ENCODE assay signal across 7 cellular contexts in the genomic region with DNA sequence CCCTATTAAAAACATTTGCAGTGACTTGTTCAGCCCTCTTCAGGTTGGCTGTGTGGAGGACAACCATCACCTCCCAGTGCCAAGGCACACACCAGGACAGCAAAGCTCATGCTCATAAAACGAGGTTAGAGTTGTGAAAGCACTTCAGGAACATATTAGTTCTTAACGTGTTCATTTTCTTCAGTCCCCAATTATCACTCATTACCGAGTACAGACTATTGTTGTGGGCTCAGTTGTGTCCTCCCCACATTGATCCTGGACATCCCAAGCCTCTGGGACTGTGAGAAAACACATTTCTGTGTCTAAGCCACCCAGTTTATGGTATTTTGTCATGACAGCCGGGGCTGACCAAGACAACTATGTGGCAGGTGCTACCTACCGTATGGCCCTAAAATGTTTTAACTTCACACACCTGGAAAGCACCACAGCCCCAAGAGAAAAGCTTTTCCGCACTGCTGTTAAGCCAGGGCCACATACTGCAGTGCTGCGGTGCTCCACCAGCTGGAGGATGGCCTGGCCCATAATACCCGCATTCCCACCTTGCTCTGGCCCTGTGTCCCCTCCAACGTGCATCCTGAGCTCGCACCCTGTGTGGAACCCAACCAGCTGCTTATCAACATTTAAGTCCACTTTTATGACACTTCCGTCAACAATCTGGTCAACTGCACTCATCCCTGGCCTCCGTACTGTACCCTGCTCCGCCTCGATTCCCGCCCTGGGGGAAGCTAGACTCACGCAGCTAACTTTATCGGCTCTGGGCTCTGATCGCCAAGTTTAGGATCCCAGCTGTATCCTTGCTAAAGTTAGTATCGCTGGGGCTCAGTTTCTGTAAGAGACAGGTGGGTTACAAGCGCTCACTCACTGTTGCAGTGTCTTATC.
DNase-seq lines count a peak whose midpoint lies in the region; ATAC-seq and TF ChIP-seq lines count a peak whose summit lies in the region.
"Not testable (repeated sequence)": the region's sequence is repeated elsewhere in the genome, so short reads cannot be mapped to it uniquely, and the experiment has no call there.

No MANE protein-coding gene starts in this region.

- not testable (repeated sequence) for H3K27me3 Mint-ChIP-seq in HFFc6 (ENCODE audit: insufficient read depth); osteocyte (ENCODE audit: unreplicated experiment)

- not testable (repeated sequence) for H3K36me3 Mint-ChIP-seq in HFFc6 (ENCODE audit: low read depth); osteocyte (ENCODE audit: unreplicated experiment)

- not testable (repeated sequence) for TF ChIP-seq CTCF in HFFc6 (IDR thresholded peaks at IDR 0.05); WI38 (IDR thresholded peaks at IDR 0.05; ENCODE audit: low read depth, low read length); cardiac fibroblast (IDR thresholded peaks at IDR 0.05; ENCODE audit: low read depth, low read length); osteocyte (IDR thresholded peaks at IDR 0.05)

- WGBS in iPS DF 6.9 (ENCODE audit: insufficient coverage, insufficient read length) = no CpG with 5 or more reads among the region's 20 CpGs

- peak; percentile 12 for ATAC-seq in GM18873 (IDR thresholded peaks at IDR 0.05; ENCODE audit: low FRiP score, unreplicated experiment)
- peak; percentile 10 for ATAC-seq in HG03571 (IDR thresholded peaks at IDR 0.05; ENCODE audit: unreplicated experiment)

- not testable (repeated sequence) for H3K36me3 ChIP-seq in iPS DF 6.9 (ENCODE audit: control insufficient read depth, insufficient read depth, low read length)

- peaks cover 15% of the 10 kb centered on the region for H3K4me1 Mint-ChIP-seq in HFFc6 (ENCODE audit: low read depth)
- not testable (repeated sequence) for H3K4me1 Mint-ChIP-seq in osteocyte (ENCODE audit: unreplicated experiment)

- H3K4me1 ChIP-seq in iPS DF 6.9 (ENCODE audit: control insufficient read depth, insufficient read depth, low read length) = not testable (repeated sequence)

- peak overlapping the region; percentile 90; the same call in 1 of the 2 replicates for H3K27ac Mint-ChIP-seq in HFFc6
- not testable (repeated sequence) for H3K27ac Mint-ChIP-seq in osteocyte (ENCODE audit: unreplicated experiment)

- H3K4me3 ChIP-seq in WI38 (ENCODE audit: low read depth, low read length) (peak overlapping the region; percentile 62), cardiac fibroblast (replicated peaks in 1 of 2; ENCODE audit: low read depth in 2 of 2, low read length in 2 of 2) (peak overlapping the region; percentile 59 to 61), iPS DF 6.9 (ENCODE audit: low read length) (peak overlapping the region; percentile 62; the same call in 1 of the 2 replicates)

- H3K27me3 ChIP-seq in iPS DF 6.9 (ENCODE audit: control insufficient read depth, insufficient read depth, low read length) = not testable (repeated sequence)

- H3K9me3 ChIP-seq in iPS DF 6.9 (ENCODE audit: control insufficient read depth, insufficient read depth, low read length) = not testable (repeated sequence)

- not testable (repeated sequence) for H3K27ac ChIP-seq in iPS DF 6.9 (ENCODE audit: low read length)

- H3K9me3 Mint-ChIP-seq in HFFc6; osteocyte (ENCODE audit: unreplicated experiment): not testable (repeated sequence)

- DNase-seq in HFFc6; cardiac fibroblast (ENCODE audit: low read depth in 2 of 2); iPS DF 6.9 (ENCODE audit: low read depth, low spot score); osteocyte (ENCODE audit: extremely low spot score, unreplicated experiment): not testable (repeated sequence)

- H3K4me3 Mint-ChIP-seq in HFFc6 (peak overlapping the region; percentile 97), osteocyte (ENCODE audit: unreplicated experiment) (peak overlapping the region; percentile 60)
